In the genomic region with DNA sequence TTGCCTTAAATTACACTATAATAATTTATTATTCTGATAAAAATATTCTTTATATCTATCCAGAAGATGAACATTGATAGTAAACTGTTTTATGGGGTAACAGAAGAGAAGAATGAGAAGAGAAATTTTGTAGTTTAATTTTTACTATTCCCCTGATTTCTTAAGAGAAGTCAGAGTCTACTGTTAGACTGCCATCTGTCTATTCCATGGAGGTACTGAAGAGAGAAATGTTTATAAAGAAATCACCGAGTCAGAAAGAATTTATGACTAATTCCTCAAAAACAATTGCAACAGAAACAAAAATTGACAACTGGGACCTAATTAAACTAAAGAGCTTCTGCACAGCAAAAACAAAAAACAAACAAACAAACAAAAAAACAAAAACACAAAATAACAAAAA, we compare ENCODE assay signal across 11 cellular contexts.
DNase-seq lines count a peak whose midpoint lies in the region; ATAC-seq and TF ChIP-seq lines count a peak whose summit lies in the region.
"Had no signal": no experiment of that assay in that cellular context is flagged by ENCODE, and none has a peak within 500 bp of the region (broad histone marks: within the 10 kb centered on the region; RNA-seq: fewer than 3 reads in every experiment).

No MANE protein-coding gene starts in this region.

- H2AK5ac ChIP-seq in IMR-90 (ENCODE audit: low read depth, low read length): no peak overlapping the region

- peak; percentile 32 for DNase-seq in AG10803 (ENCODE audit: low read depth)
- DNase-seq in IMR-90: peak; percentile 48
- DNase-seq in astrocyte of the spinal cord (ENCODE audit: low read depth, low spot score): peak; percentile 34
- DNase-seq in DMS114 treated with DMSO at 0.1 percent for 48 hours (lab: John Stamatoyannopoulos, UW; ENCODE audit: unreplicated experiment): no peak
- DNase-seq in middle frontal gyrus (ENCODE audit: extremely low spot score, low spot score): no peak
- DNase-seq in NCI-H187 treated with DMSO at 0.1 percent for 48 hours (lab: John Stamatoyannopoulos, UW): no peak
- no peak for DNase-seq in NK-92 treated with Interleukin-12 subunit alpha and Interleukin-12 subunit beta, amount 100 ng/mL, for 24 hours (lab: John Stamatoyannopoulos, UW)
- DNase-seq: colonic mucosa; naive B cell; stimulated activated naive CD8-positive, alpha-beta T cell treated with anti-CD3 and anti-CD28 coated beads, Interleukin-15, Interleukin-2, amounts not matched to agents 100 U/mL and 50 U/mL, for 24 hours had no signal

- TF ChIP-seq CTCF in AG10803 (conservative IDR thresholded peaks at IDR 0.05; ENCODE audit: low read length): peak; percentile 53
- peak; percentile 43 for TF ChIP-seq CTCF in IMR-90 (conservative IDR thresholded peaks at IDR 0.05; ENCODE audit: low read depth, low read length)
- TF ChIP-seq CTCF in astrocyte of the spinal cord (IDR thresholded peaks at IDR 0.05; ENCODE audit: low read depth, low read length): peak; percentile 44
- peak; percentile 25 for TF ChIP-seq CTCF in liver (IDR thresholded peaks at IDR 0.05; ENCODE audit: low read depth, low read length, missing input control)

- H3K79me1 ChIP-seq in IMR-90 (ENCODE audit: low read depth in 1 of 2, low read length in 2 of 2): no peaks in the 10 kb centered on the region; a peak in 1 of 4 replicates

- no peak overlapping the region for H2BK5ac ChIP-seq in IMR-90 (ENCODE audit: low read depth, low read length, poor library complexity, severe bottlenecking)

- TF ChIP-seq RAD21 in IMR-90 (IDR thresholded peaks at IDR 0.05; ENCODE audit: low read length) (peak; percentile 35; the same call in 1 of the 2 replicates), liver (IDR thresholded peaks at IDR 0.05) (peak; percentile 47 to 55)

- CTCF ChIA-PET in IMR-90 (lab: Yijun Ruan, JAX): no interaction called here

- ATAC-seq in IMR-90 (ENCODE audit: low read depth): no peak; the same call in 1 of the 2 replicates
- ATAC-seq: stimulated activated naive CD8-positive, alpha-beta T cell treated with anti-CD3 and anti-CD28 coated beads, Interleukin-15, Interleukin-2, amounts not matched to agents 100 U/mL and 50 U/mL, for 24 hours had no signal

- H4K8ac ChIP-seq in IMR-90 (ENCODE audit: low read depth in 2 of 2, low read length in 2 of 2): no peak overlapping the region

- no peak overlapping the region for H3K23ac ChIP-seq in IMR-90 (ENCODE audit: low read depth, low read length)

- no peak overlapping the region for H4K5ac ChIP-seq in IMR-90 (ENCODE audit: low read depth, low read length)

- no CpG with 5 or more reads among the region's 1 CpG for WGBS in IMR-90 (ENCODE audit: extremely low coverage in 2 of 2, insufficient read length in 1 of 2), 2 experiments
- WGBS in liver: 26% methylated on average over 1 of the region's 1 CpG

- H3K4me3 ChIP-seq in AG10803 (ENCODE audit: low read length) (no peak overlapping the region), IMR-90 (ENCODE audit: insufficient read depth, low read depth, low read length) (no peak overlapping the region), astrocyte of the spinal cord (ENCODE audit: low read depth, low read length) (no peak overlapping the region), liver (ENCODE audit: low read depth in 1 of 3, low read length in 3 of 3) (no peak overlapping the region)
- H3K4me3 ChIP-seq: colonic mucosa had no signal

- BruUV-seq in IMR-90 (replicated peaks; lab: Mats Ljungman, UMichigan): no TSS peak

- H2AFZ ChIP-seq in IMR-90 (replicated peaks; ENCODE audit: low read length, poor library complexity): no peak overlapping the region

- H3K18ac ChIP-seq in IMR-90 (ENCODE audit: low read depth, low read length): no peak overlapping the region

- H3K4ac ChIP-seq in IMR-90 (ENCODE audit: low read depth, low read length): no peak overlapping the region

- H3K9ac ChIP-seq in IMR-90 (ENCODE audit: low read depth, low read length) (no peak overlapping the region), liver (ENCODE audit: low read depth in 1 of 2, low read length in 2 of 2) (no peak overlapping the region)

- H3K9me3 ChIP-seq in IMR-90 (ENCODE audit: control insufficient read depth, insufficient read depth, low read length) (no peaks in the 10 kb centered on the region), liver (ENCODE audit: control insufficient read depth in 4 of 4, low read length in 3 of 4) (no peaks in the 10 kb centered on the region)
- H3K9me3 ChIP-seq: colonic mucosa had no signal

- dilution Hi-C loops in IMR-90 (cut with HindIII; ENCODE audit: low sequenced_read_pairs, unreplicated experiment): no loop called here

- POLR2A ChIA-PET in IMR-90 (lab: Charles Lee; ENCODE audit: unreplicated experiment): no interaction called here

- H2BK15ac ChIP-seq in IMR-90 (ENCODE audit: low read depth, low read length): no peak overlapping the region

- intact Hi-C loops in IMR-90 (cut with micrococcal nuclease): no loop called here

- H3K4me1 ChIP-seq in IMR-90 (ENCODE audit: control insufficient read depth, insufficient read depth, low read length) (no peaks in the 10 kb centered on the region), liver (ENCODE audit: control insufficient read depth in 4 of 4, insufficient read depth in 4 of 4, low read length in 3 of 4) (no peaks in the 10 kb centered on the region)
- H3K4me1 ChIP-seq: colonic mucosa had no signal

- H4K91ac ChIP-seq in IMR-90 (ENCODE audit: insufficient read depth, low read depth, low read length): no peak overlapping the region

- no peaks in the 10 kb centered on the region for H3K9me1 ChIP-seq in IMR-90 (ENCODE audit: insufficient read depth, low read length)

- TF ChIP-seq POLR2A in IMR-90 (IDR thresholded peaks at IDR 0.05; ENCODE audit: low read depth, low read length): no peak

- H3K14ac ChIP-seq in IMR-90 (replicated peaks; ENCODE audit: low read depth, low read length): no peak overlapping the region

- H4K20me1 ChIP-seq in IMR-90 (ENCODE audit: insufficient read depth, low read length): no peaks in the 10 kb centered on the region

- H2BK120ac ChIP-seq in IMR-90 (ENCODE audit: low read depth, low read length): no peak overlapping the region

- in situ Hi-C loops in IMR-90 (cut with MboI; ENCODE audit: low sequenced_read_pairs) (no loop called here), astrocyte of the spinal cord (cut with HindIII; ENCODE audit: low sequenced_read_pairs) (no loop called here)

- H3K27ac ChIP-seq in IMR-90 (ENCODE audit: insufficient read depth, low read length): no peak overlapping the region
- H3K27ac ChIP-seq in liver (ENCODE audit: low read depth in 1 of 2, low read length in 2 of 2): no peak overlapping the region
- H3K27ac ChIP-seq: colonic mucosa had no signal

- H2BK20ac ChIP-seq in IMR-90 (ENCODE audit: low read depth, low read length): no peak overlapping the region

- H3K36me3 ChIP-seq in IMR-90 (ENCODE audit: control insufficient read depth, insufficient read depth, low read length): 0 out of 2 replicates have a peak, but pooled peaks cover 2% of the 10 kb centered on the region
- H3K36me3 ChIP-seq in liver (ENCODE audit: control insufficient read depth in 4 of 4, insufficient read depth in 3 of 4, low read depth in 1 of 4, low read length in 3 of 4): no peaks in the 10 kb centered on the region
- H3K36me3 ChIP-seq: colonic mucosa had no signal

- H3K4me2 ChIP-seq in IMR-90 (ENCODE audit: low read depth, low read length): no peak overlapping the region

- no peaks in the 10 kb centered on the region for H3K27me3 ChIP-seq in IMR-90 (ENCODE audit: control insufficient read depth, insufficient read depth, low read length)
- no peaks in the 10 kb centered on the region for H3K27me3 ChIP-seq in liver (ENCODE audit: control insufficient read depth in 4 of 4, insufficient read depth in 4 of 4, low read length in 3 of 4)
- H3K27me3 ChIP-seq: colonic mucosa had no signal

- no peak overlapping the region for H2AK9ac ChIP-seq in IMR-90 (replicated peaks; ENCODE audit: low read depth, low read length, poor library complexity)

- H3K56ac ChIP-seq in IMR-90 (ENCODE audit: extremely low read depth, insufficient read depth, low read length): no peak overlapping the region

TF ChIP-seq in IMR-90, 13 proteins besides CTCF, POLR2A, EP300 and RAD21 (continues in another document):
- TF ChIP-seq CEBPB (IDR thresholded peaks at IDR 0.05; ENCODE audit: low read depth, low read length) (no peak), RCOR1 (IDR thresholded peaks at IDR 0.05; ENCODE audit: insufficient replicate concordance, low read length) (no peak), FOS (IDR thresholded peaks at IDR 0.05; ENCODE audit: low read depth, low read length) (no peak), RFX5 (IDR thresholded peaks at IDR 0.05; ENCODE audit: low read depth, low read length) (no peak), SMC3 (IDR thresholded peaks at IDR 0.05; ENCODE audit: low read depth, low read length) (no peak), NFE2L2 (IDR thresholded peaks at IDR 0.05; ENCODE audit: low read depth, low read length) (no peak), MAZ (IDR thresholded peaks at IDR 0.05; ENCODE audit: borderline replicate concordance, low read depth, low read length) (no peak)
- TF ChIP-seq, protein P1, sequence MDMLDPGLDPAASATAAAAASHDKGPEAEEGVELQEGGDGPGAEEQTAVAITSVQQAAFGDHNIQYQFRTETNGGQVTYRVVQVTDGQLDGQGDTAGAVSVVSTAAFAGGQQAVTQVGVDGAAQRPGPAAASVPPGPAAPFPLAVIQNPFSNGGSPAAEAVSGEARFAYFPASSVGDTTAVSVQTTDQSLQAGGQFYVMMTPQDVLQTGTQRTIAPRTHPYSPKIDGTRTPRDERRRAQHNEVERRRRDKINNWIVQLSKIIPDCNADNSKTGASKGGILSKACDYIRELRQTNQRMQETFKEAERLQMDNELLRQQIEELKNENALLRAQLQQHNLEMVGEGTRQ (IDR thresholded peaks at IDR 0.05; ENCODE audit: low read depth, low read length): no peak

TF ChIP-seq in liver, 16 proteins besides CTCF, POLR2A, EP300 and RAD21 (continues in another document):
- TF ChIP-seq SP1 (IDR thresholded peaks at IDR 0.05): no peak

Comparison
In these comparisons a context has a peak if more than half of its experiments do, and no peak if none do; other contexts are left out.
1. DNase-seq: peak in AG10803 (single experiment), IMR-90 (single experiment) and astrocyte of the spinal cord (single experiment); none in DMS114 treated with DMSO at 0.1 percent for 48 hours (single experiment), middle frontal gyrus (single experiment), NCI-H187 treated with DMSO at 0.1 percent for 48 hours (single experiment) and NK-92 treated with Interleukin-12 subunit alpha and Interleukin-12 subunit beta, amount 100 ng/mL, for 24 hours (single experiment).
2. Peak in every context shown above with its lines, with median percentiles within 50 percentile points of each other: CTCF ChIP-seq.